ENCODE assay signal across 16 cellular contexts in the genomic region with DNA sequence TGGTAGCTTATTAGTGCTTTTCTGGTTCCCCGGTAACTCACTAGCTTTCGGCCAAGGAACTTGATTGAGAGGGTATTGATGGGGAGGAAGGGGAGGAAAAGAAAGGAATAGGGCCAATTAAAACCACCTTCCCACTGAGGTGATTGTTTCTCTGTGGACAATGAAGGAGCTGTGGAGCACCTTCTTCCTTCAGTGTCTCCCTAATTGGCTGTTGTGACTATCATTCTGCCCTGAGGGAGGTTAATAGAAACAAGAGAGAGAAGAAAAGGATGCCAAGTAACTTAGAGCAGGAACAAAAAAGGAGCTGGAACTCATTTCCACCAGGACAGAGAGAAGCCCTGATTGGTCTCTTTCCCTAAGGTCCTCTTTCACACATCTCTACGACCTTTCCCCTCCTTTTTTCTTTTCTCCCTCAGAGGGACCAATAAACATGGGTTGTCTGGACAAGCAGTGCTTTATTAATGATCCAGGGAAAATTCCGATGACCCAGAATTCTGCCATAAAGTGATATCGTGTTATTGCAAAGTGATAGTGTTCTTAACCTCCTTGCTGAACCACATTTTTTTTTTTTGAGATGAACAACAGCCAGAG.
"Had no signal": no experiment of that assay in that cellular context is flagged by ENCODE, and none has a peak within 500 bp of the region (broad histone marks: within the 10 kb centered on the region; RNA-seq: fewer than 3 reads in every experiment).

No MANE protein-coding gene starts in this region.

- H3K4me1 Mint-ChIP-seq: activated naive CD8-positive, alpha-beta T cell treated with anti-CD3 and anti-CD28 coated beads for 36 hours had no signal

- H3K27ac Mint-ChIP-seq: activated CD8-positive, alpha-beta T cell treated with anti-CD3 and anti-CD28 coated beads, Interleukin-2, amount 10 ng/mL, durations not matched to agents 7 days and 5 days; activated naive CD8-positive, alpha-beta T cell treated with anti-CD3 and anti-CD28 coated beads for 36 hours; nephron progenitor cell; WTC11 had no signal

- H3K4me1 ChIP-seq: uterus had no signal

- DNase-seq: activated CD4-positive, alpha-beta T cell treated with anti-CD3 and anti-CD28 coated beads for 4 hours; activated CD8-positive, alpha-beta memory T cell treated with anti-CD3 and anti-CD28 coated beads, Interleukin-2, amount 50 U/mL, for 4 hours; activated CD8-positive, alpha-beta T cell treated with anti-CD3 and anti-CD28 coated beads, Interleukin-2, amount 10 ng/mL, durations not matched to agents 7 days and 5 days; activated gamma-delta T cell; activated naive CD8-positive, alpha-beta T cell treated with anti-CD3 and anti-CD28 coated beads for 36 hours; activated T-cell treated with anti-CD3 and anti-CD28 coated beads, Interleukin-2, amount 50 U/mL, for 48 hours; brain microvascular endothelial cell; hippocampal formation; nephron progenitor cell; ovary; stimulated activated CD4-positive, alpha-beta T cell treated with anti-CD3 and anti-CD28 coated beads, Interleukin-4, amount 100 ng/mL, for 1 hour; stimulated activated naive CD4-positive, alpha-beta T cell; T-helper 2 cell; uterus had no signal

- H3K27me3 ChIP-seq: brain microvascular endothelial cell, ovary, tibial nerve, uterus had no signal

- H3K9me3 Mint-ChIP-seq: activated naive CD8-positive, alpha-beta T cell treated with anti-CD3 and anti-CD28 coated beads for 36 hours; nephron progenitor cell; WTC11 had no signal

- H3K4me3 Mint-ChIP-seq: activated CD8-positive, alpha-beta T cell treated with anti-CD3 and anti-CD28 coated beads, Interleukin-2, amount 10 ng/mL, durations not matched to agents 7 days and 5 days; activated naive CD8-positive, alpha-beta T cell treated with anti-CD3 and anti-CD28 coated beads for 36 hours; nephron progenitor cell; WTC11 had no signal

- ATAC-seq: activated CD8-positive, alpha-beta T cell treated with anti-CD3 and anti-CD28 coated beads, Interleukin-2, amount 10 ng/mL, durations not matched to agents 7 days and 5 days; WTC11 had no signal

- H3K4me3 ChIP-seq: ovary, tibial nerve, uterus had no signal

- H3K27ac ChIP-seq: brain microvascular endothelial cell, ovary, uterus had no signal

- H3K9me3 ChIP-seq: ovary, tibial nerve, uterus had no signal

- H3K27me3 Mint-ChIP-seq: activated naive CD8-positive, alpha-beta T cell treated with anti-CD3 and anti-CD28 coated beads for 36 hours had no signal

- H3K36me3 Mint-ChIP-seq: activated naive CD8-positive, alpha-beta T cell treated with anti-CD3 and anti-CD28 coated beads for 36 hours; WTC11 had no signal

- H3K36me3 ChIP-seq: brain microvascular endothelial cell, ovary, tibial nerve, uterus had no signal
